Comparison of ENCODE assay signal across 8 cellular contexts in genomic region chr18:46324556-46324955, GRCh38.
DNase-seq lines count a peak whose midpoint lies in the region; ATAC-seq and TF ChIP-seq lines count a peak whose summit lies in the region.

No MANE protein-coding gene starts in this region.

- no peaks in the 10 kb centered on the region for H3K4me1 ChIP-seq in CD4-positive, alpha-beta memory T cell (ENCODE audit: insufficient read depth, low read length)

- ATAC-seq in activated B cell treated with CpG ODN at 0.5 μM for 24 hours (ENCODE audit: low read depth) (peak; percentile 45), left lobe of liver (peak; percentile 95), HG03342 (IDR thresholded peaks at IDR 0.05; ENCODE audit: unreplicated experiment) (no peak), HG02884 (IDR thresholded peaks at IDR 0.05; ENCODE audit: unreplicated experiment) (no peak)

- no peaks in the 10 kb centered on the region for H3K36me3 Mint-ChIP-seq in activated B cell treated with CpG ODN at 0.5 μM for 24 hours (ENCODE audit: low read depth)
- H3K36me3 Mint-ChIP-seq in CD4-positive, alpha-beta memory T cell, result no peaks in the 10 kb centered on the region

- no peak overlapping the region for H3K27ac Mint-ChIP-seq in activated B cell treated with CpG ODN at 0.5 μM for 24 hours
- no peak overlapping the region for H3K27ac Mint-ChIP-seq in CD4-positive, alpha-beta memory T cell

- TF ChIP-seq CTCF in activated B cell treated with CpG ODN at 0.5 μM for 24 hours (IDR thresholded peaks at IDR 0.05), result no peak

- peaks cover under 1% of the 10 kb centered on the region for H3K27me3 Mint-ChIP-seq in activated B cell treated with CpG ODN at 0.5 μM for 24 hours
- no peaks in the 10 kb centered on the region for H3K27me3 Mint-ChIP-seq in CD4-positive, alpha-beta memory T cell

- H3K27ac ChIP-seq in CD4-positive, alpha-beta memory T cell (ENCODE audit: low read depth, low read length), result no peak overlapping the region

- H3K27me3 ChIP-seq in CD4-positive, alpha-beta memory T cell (ENCODE audit: insufficient read depth, low read length), result no peaks in the 10 kb centered on the region

- H3K4me3 ChIP-seq in CD4-positive, alpha-beta memory T cell (ENCODE audit: low read length in 2 of 2), result no peak overlapping the region

- POLR2A ChIA-PET in activated B cell treated with CpG ODN at 0.5 μM for 24 hours (lab: Charles Lee), result no interaction called here
- POLR2A ChIA-PET in CD4-positive, alpha-beta memory T cell (lab: Charles Lee; ENCODE audit: partially characterized antibody), result no interaction called here

- peaks cover 7% of the 10 kb centered on the region for H3K4me1 Mint-ChIP-seq in activated B cell treated with CpG ODN at 0.5 μM for 24 hours
- H3K4me1 Mint-ChIP-seq in CD4-positive, alpha-beta memory T cell, result peaks cover 0 to 8% (median 2%) of the 10 kb centered on the region in 4 donors

- H3K9me3 ChIP-seq in CD4-positive, alpha-beta memory T cell (ENCODE audit: control insufficient read depth in 1 of 2, low read length in 2 of 2), result no peaks in the 10 kb centered on the region

- CTCF ChIA-PET in activated B cell treated with CpG ODN at 0.5 μM for 24 hours (lab: Charles Lee), result no interaction called here
- CTCF ChIA-PET in CD4-positive, alpha-beta memory T cell (lab: Charles Lee; ENCODE audit: partially characterized antibody), result no interaction called here

- no peaks in the 10 kb centered on the region for H3K9me3 Mint-ChIP-seq in activated B cell treated with CpG ODN at 0.5 μM for 24 hours
- no peaks in the 10 kb centered on the region for H3K9me3 Mint-ChIP-seq in CD4-positive, alpha-beta memory T cell

- intact Hi-C loops in activated B cell treated with CpG ODN at 0.5 μM for 24 hours (cut with micrococcal nuclease), result no loop called here
- intact Hi-C loops in CD4-positive, alpha-beta memory T cell (cut with micrococcal nuclease), result no loop called here

- no peaks in the 10 kb centered on the region for H3K36me3 ChIP-seq in CD4-positive, alpha-beta memory T cell (ENCODE audit: insufficient read depth, low read length)

- H3K4me3 Mint-ChIP-seq in activated B cell treated with CpG ODN at 0.5 μM for 24 hours, result no peak overlapping the region
- H3K4me3 Mint-ChIP-seq in CD4-positive, alpha-beta memory T cell, result no peak overlapping the region

- DNase-seq in EL (peak; percentile 52), NAMALWA (ENCODE audit: low spot score) (peak; percentile 16), activated B cell treated with CpG ODN at 0.5 μM for 24 hours (no peak), left lobe of liver (ENCODE audit: low spot score) (no peak), NCI-H446 treated with DMSO at 0.1 percent for 48 hours (lab: John Stamatoyannopoulos, UW) (no peak)
- DNase-seq in CD4-positive, alpha-beta memory T cell, result no peak

Comparison
In these comparisons a context has a peak if more than half of its experiments do, and no peak if none do; other contexts are left out.
1. DNase-seq: peak in EL (single experiment) and NAMALWA (single experiment); none in activated B cell treated with CpG ODN at 0.5 μM for 24 hours (single experiment), left lobe of liver (single experiment), NCI-H446 treated with DMSO at 0.1 percent for 48 hours (single experiment) and CD4-positive, alpha-beta memory T cell (0 of 5).
2. ATAC-seq: peak in activated B cell treated with CpG ODN at 0.5 μM for 24 hours (single experiment) and left lobe of liver (single experiment); none in HG03342 (single experiment) and HG02884 (single experiment).